Comparison of ENCODE assay signal across 22 cellular contexts in the genomic region with DNA sequence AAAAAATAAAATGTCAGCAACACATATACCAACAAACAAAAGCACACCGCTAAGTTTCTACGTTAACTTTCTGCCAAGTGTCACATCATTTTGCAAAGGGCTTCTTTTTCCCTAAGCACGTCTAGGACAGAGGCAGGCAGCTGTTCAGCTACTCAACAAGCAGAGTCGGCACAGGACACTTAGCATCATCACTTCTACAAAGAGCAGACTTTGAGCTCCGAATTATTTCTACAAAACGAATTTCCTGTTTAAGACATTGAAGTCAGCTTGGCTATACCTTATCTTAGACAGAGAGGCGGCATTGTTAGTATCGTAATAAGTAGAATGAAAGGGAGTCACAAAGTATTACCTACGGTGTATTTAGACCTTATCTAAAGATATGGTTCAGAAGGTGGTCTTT.
"Had no signal": no experiment of that assay in that cellular context is flagged by ENCODE, and none has a peak within 500 bp of the region (broad histone marks: within the 10 kb centered on the region; RNA-seq: fewer than 3 reads in every experiment).

No MANE protein-coding gene starts in this region.

- H3K9me3 ChIP-seq: adrenal gland, neutrophil, ovary, right lobe of liver, testis had no signal

- H3K27ac Mint-ChIP-seq: activated naive CD8-positive, alpha-beta T cell; activated T-cell treated with anti-CD3 and anti-CD28 coated beads, Interleukin-2, amount 50 U/mL, for 24 hours; activated T-helper 17 cell treated with anti-CD3 and anti-CD28 coated beads, Interleukin-2, amount 50 U/mL, for 72 hours; natural killer cell; stimulated activated naive B cell treated with anti-CD40 and anti-IgM and Interleukin-4, amounts not matched to agents 10 μg/mL and 1 μg/mL and 100 μg/mL, for 72 hours; type B pancreatic cell had no signal

- H3K27ac ChIP-seq: adrenal gland, neutrophil, ovary, right lobe of liver, testis, VCaP had no signal

- H3K4me1 ChIP-seq: right lobe of liver, testis had no signal

- H3K4me3 ChIP-seq: adrenal gland, ovary, right lobe of liver, smooth muscle cell, testis had no signal

- ATAC-seq: activated T-helper 17 cell treated with anti-CD3 and anti-CD28 coated beads, Interleukin-2, amount 50 U/mL, for 72 hours; natural killer cell; right lobe of liver; SK-N-SH treated with all-trans-retinoic acid at 6 μM for 48 hours; stimulated activated naive B cell treated with anti-CD40 and anti-IgM and Interleukin-4, amounts not matched to agents 10 μg/mL and 1 μg/mL and 100 μg/mL, for 72 hours had no signal

- H3K4me1 Mint-ChIP-seq: activated T-helper 17 cell treated with anti-CD3 and anti-CD28 coated beads, Interleukin-2, amount 50 U/mL, for 72 hours; stimulated activated naive B cell treated with anti-CD40 and anti-IgM and Interleukin-4, amounts not matched to agents 10 μg/mL and 1 μg/mL and 100 μg/mL, for 72 hours had no signal

- H3K36me3 ChIP-seq: ovary had no signal

- H3K27me3 Mint-ChIP-seq: activated naive CD8-positive, alpha-beta T cell; activated T-cell treated with anti-CD3 and anti-CD28 coated beads, Interleukin-2, amount 50 U/mL, for 24 hours; activated T-helper 17 cell treated with anti-CD3 and anti-CD28 coated beads, Interleukin-2, amount 50 U/mL, for 72 hours; stimulated activated naive B cell treated with anti-CD40 and anti-IgM and Interleukin-4, amounts not matched to agents 10 μg/mL and 1 μg/mL and 100 μg/mL, for 72 hours; type B pancreatic cell had no signal

- H3K9me3 Mint-ChIP-seq: activated T-cell treated with anti-CD3 and anti-CD28 coated beads, Interleukin-2, amount 50 U/mL, for 24 hours; activated T-helper 17 cell treated with anti-CD3 and anti-CD28 coated beads, Interleukin-2, amount 50 U/mL, for 72 hours; natural killer cell; stimulated activated naive B cell treated with anti-CD40 and anti-IgM and Interleukin-4, amounts not matched to agents 10 μg/mL and 1 μg/mL and 100 μg/mL, for 72 hours; type B pancreatic cell had no signal

- H3K27me3 ChIP-seq: adrenal gland, neutrophil, ovary, right lobe of liver, testis had no signal

- H3K4me3 Mint-ChIP-seq: activated naive CD8-positive, alpha-beta T cell; activated T-cell treated with anti-CD3 and anti-CD28 coated beads, Interleukin-2, amount 50 U/mL, for 24 hours; activated T-helper 17 cell treated with anti-CD3 and anti-CD28 coated beads, Interleukin-2, amount 50 U/mL, for 72 hours; natural killer cell; stimulated activated naive B cell treated with anti-CD40 and anti-IgM and Interleukin-4, amounts not matched to agents 10 μg/mL and 1 μg/mL and 100 μg/mL, for 72 hours; type B pancreatic cell had no signal

- DNase-seq: activated CD4-positive, CD25-positive, alpha-beta regulatory T cell treated with anti-CD3 and anti-CD28 coated beads, Interleukin-2, amount 50 U/mL, for 72 hours; activated CD8-positive, alpha-beta memory T cell treated with anti-CD3 and anti-CD28 coated beads for 24 hours; activated CD8-positive, alpha-beta memory T cell treated with anti-CD3 and anti-CD28 coated beads, Interleukin-2, amount 50 U/mL, for 4 hours; activated naive CD4-positive, alpha-beta T cell; activated T-cell treated with anti-CD3 and anti-CD28 coated beads, Interleukin-2, amount 50 U/mL, for 24 hours; adrenal gland; cerebellar nuclear complex; foreskin melanocyte; hypothalamus; natural killer cell; ovary; right lobe of liver; stimulated activated CD4-positive, alpha-beta T cell treated with anti-CD3 and anti-CD28 coated beads, Interleukin-15, amount 100 ng/mL, for 24 hours; stimulated activated naive B cell treated with anti-CD40 and anti-IgM and Interleukin-4, amounts not matched to agents 10 μg/mL and 1 μg/mL and 100 μg/mL, for 72 hours; testis had no signal
